Comparison of ENCODE assay signal across 15 cellular contexts in genomic region chr16:85458952-85459351, GRCh38.
A peak's percentile ranks its signal among the peaks of the same experiment; 100 is the strongest.
DNase-seq lines count a peak whose midpoint lies in the region; TF ChIP-seq lines count a peak whose summit lies in the region.
"Had no signal": no experiment of that assay in that cellular context is flagged by ENCODE, and none has a peak within 500 bp of the region (broad histone marks: within the 10 kb centered on the region; RNA-seq: fewer than 3 reads in every experiment).

No MANE protein-coding gene starts in this region.

- TF ChIP-seq CTCF in HEK293 (tag by site-specific recombination; IDR thresholded peaks at IDR 0.05) (no peak), adrenal gland (IDR thresholded peaks at IDR 0.05) (no peak), ovary (IDR thresholded peaks at IDR 0.05) (no peak)

- peak overlapping the region in 7 of 11 experiments; percentile 11 to 87 (median 81); a peak in 9 of 22 replicates for H3K9ac ChIP-seq in BLaER1 treated with 17β-estradiol and CSF1 and Interleukin-3, amounts not matched to agents 10 nM and 100 nM

- H3K4me2 ChIP-seq in BLaER1 treated with 17β-estradiol and CSF1 and Interleukin-3, amounts not matched to agents 10 nM and 100 nM: peak overlapping the region; percentile 3 to 100 (median 95); a peak in 18 of 22 replicates

- DNase-seq in adrenal gland (no peak), ovary (peak in 2 of 5 donors; percentile 28 to 40), SW 1271 (lab: John Stamatoyannopoulos, UW) (no peak), GF-D8 (lab: John Stamatoyannopoulos, UW) (no peak), NCI-H1436 treated with DMSO at 0.1 percent for 48 hours (lab: John Stamatoyannopoulos, UW) (no peak)
- DNase-seq: activated CD4-positive, alpha-beta T cell treated with anti-CD3 and anti-CD28 coated beads, Interleukin-2, amount 10 ng/mL, durations not matched to agents 24 days and 14 days; activated naive CD4-positive, alpha-beta T cell treated with anti-CD3 and anti-CD28 coated beads, Interleukin-2, amount 50 U/mL, for 16 hours; AML-193; hypothalamus; NCI-H2107; SHP77 treated with DMSO at 0.1 percent for 48 hours; stimulated activated naive CD8-positive, alpha-beta T cell treated with anti-CD3 and anti-CD28 coated beads, Interleukin-15, amount 100 ng/mL, for 72 hours; T1000 had no signal

- POLR2A ChIA-PET in HEK293 (lab: Yijun Ruan, JAX): no interaction called here

- H3K9me3 ChIP-seq in BLaER1 treated with 17β-estradiol and CSF1 and Interleukin-3, amounts not matched to agents 10 nM and 100 nM (replicated peaks in 1 of 11): no peaks in the 10 kb centered on the region
- H3K9me3 ChIP-seq in HEK293 (ENCODE audit: control insufficient read depth, insufficient read depth, low read depth, low read length) (no peaks in the 10 kb centered on the region), adrenal gland (replicated peaks in 1 of 3) (no peaks in the 10 kb centered on the region), ovary (no peaks in the 10 kb centered on the region)

- H3K36me3 ChIP-seq in BLaER1 treated with 17β-estradiol and CSF1 and Interleukin-3, amounts not matched to agents 10 nM and 100 nM: no peaks in the 10 kb centered on the region
- no peaks in the 10 kb centered on the region for H3K36me3 ChIP-seq in HEK293 (ENCODE audit: control insufficient read depth in 2 of 2, insufficient read depth in 1 of 2, low read length in 2 of 2)
- no peaks in the 10 kb centered on the region for H3K36me3 ChIP-seq in adrenal gland (replicated peaks in 1 of 2)
- no peaks in the 10 kb centered on the region for H3K36me3 ChIP-seq in ovary

- WGBS in adrenal gland, 4 donors: 84 to 97% (median 88%) methylated on average over 7 to 11 of the region's 11 CpGs
- WGBS in ovary, 3 donors: 76 to 88% (median 78%) methylated on average over 11 of the region's 11 CpGs

- intact Hi-C loops in adrenal gland (cut with DNase I) (no loop called here), ovary (cut with DNase I) (no loop called here)

- CTCF ChIA-PET in HEK293 (lab: Yijun Ruan, JAX): interaction anchor here (0.9 to 1.2 kb wide), 2 partner anchors 95 to 152 kb away, joined by 3 read pairs; no protein-coding TSS in a partner anchor

- H3K4me3 ChIP-seq in BLaER1 treated with 17β-estradiol and CSF1 and Interleukin-3, amounts not matched to agents 10 nM and 100 nM: no peak overlapping the region
- H3K4me3 ChIP-seq in HEK293 (ENCODE audit: low read depth, low read length) (no peak overlapping the region), adrenal gland (no peak overlapping the region), ovary (no peak overlapping the region)

- peak overlapping the region in 7 of 11 experiments; percentile 4 to 97 (median 91); a peak in 14 of 22 replicates for H3K27ac ChIP-seq in BLaER1 treated with 17β-estradiol and CSF1 and Interleukin-3, amounts not matched to agents 10 nM and 100 nM
- no peak overlapping the region for H3K27ac ChIP-seq in HEK293 (ENCODE audit: extremely low read depth, low read depth, low read length)
- peak overlapping the region in 3 of 5 donors; percentile 5 to 75 (median 66) for H3K27ac ChIP-seq in adrenal gland
- peak overlapping the region; percentile 6 to 83 for H3K27ac ChIP-seq in ovary

- TF ChIP-seq EP300 in ovary (IDR thresholded peaks at IDR 0.05): no peak

- H4K20me1 ChIP-seq in BLaER1 treated with 17β-estradiol and CSF1 and Interleukin-3, amounts not matched to agents 10 nM and 100 nM: peaks cover 0 to 24% (median 0%) of the 10 kb centered on the region in 11 experiments; a peak in 5 of 22 replicates

- TF ChIP-seq POLR2A in adrenal gland (IDR thresholded peaks at IDR 0.05) (no peak), ovary (IDR thresholded peaks at IDR 0.05) (no peak)

- H3K27me3 ChIP-seq in BLaER1 treated with 17β-estradiol and CSF1 and Interleukin-3, amounts not matched to agents 10 nM and 100 nM: peaks cover 0 to 85% (median 0%) of the 10 kb centered on the region in 11 experiments; a peak in 9 of 22 replicates
- H3K27me3 ChIP-seq in adrenal gland: no peaks in the 10 kb centered on the region
- H3K27me3 ChIP-seq in ovary: no peaks in the 10 kb centered on the region

- peaks cover 49 to 98% (median 97%) of the 10 kb centered on the region in 10 experiments for H3K4me1 ChIP-seq in BLaER1 treated with 17β-estradiol and CSF1 and Interleukin-3, amounts not matched to agents 10 nM and 100 nM
- H3K4me1 ChIP-seq in HEK293 (ENCODE audit: control insufficient read depth, insufficient read depth, low read length) (peaks cover 11% of the 10 kb centered on the region), adrenal gland (replicated peaks in 1 of 2) (peaks cover 33 to 52% of the 10 kb centered on the region in 2 donors), ovary (ENCODE audit: insufficient read depth) (peaks cover 64% of the 10 kb centered on the region)

TF ChIP-seq in HEK293, 187 proteins besides CTCF, POLR2A, EP300 and RAD21:
- no peak for TF ChIP-seq ZNF544 (tag by site-specific recombination; IDR thresholded peaks at IDR 0.05)
- TF ChIP-seq ZIC2 (tag by site-specific recombination; IDR thresholded peaks at IDR 0.05): peak; percentile 34; the same call in 1 of the 2 replicates
- no peak for TF ChIP-seq ZNF521 (tag by site-specific recombination; IDR thresholded peaks at IDR 0.05)
